ENCODE assay signal across 18 cellular contexts in the genomic region with DNA sequence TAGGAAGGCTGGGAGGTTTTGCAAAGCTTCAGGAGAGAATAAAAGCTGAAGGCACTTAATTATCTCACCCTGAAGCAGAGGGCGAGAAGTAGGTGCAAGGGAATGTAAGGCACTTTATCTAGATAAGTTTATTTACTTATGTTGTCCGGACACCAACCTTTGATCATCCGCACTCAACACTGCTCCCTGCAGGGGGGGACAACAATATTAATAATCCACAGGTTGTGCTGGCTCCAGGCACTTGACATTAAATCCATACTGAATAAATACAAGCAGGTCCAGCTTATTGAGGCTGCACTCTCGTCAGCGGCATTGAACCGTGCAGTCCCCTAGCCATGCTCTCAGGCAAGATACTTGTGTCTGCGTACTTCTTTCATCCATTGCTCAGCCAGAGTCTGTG.
"Had no signal": no experiment of that assay in that cellular context is flagged by ENCODE, and none has a peak within 500 bp of the region (broad histone marks: within the 10 kb centered on the region; RNA-seq: fewer than 3 reads in every experiment).

No MANE protein-coding gene starts in this region.

- DNase-seq: effector memory CD8-positive, alpha-beta T cell; gastrocnemius medialis; heart right ventricle; islet precursor cell; mammary epithelial cell; naive thymus-derived CD8-positive, alpha-beta T cell; posterior cingulate gyrus; stimulated activated CD4-positive, alpha-beta T cell treated with anti-CD3 and anti-CD28 coated beads, Interleukin-2, amount 100 ng/mL, for 48 hours; stimulated activated naive CD4-positive, alpha-beta T cell treated with Interleukin-2 at 50 U/mL for 16 hours had no signal

- H3K36me3 ChIP-seq: esophagus muscularis mucosa, gastrocnemius medialis, heart right ventricle, neutrophil, right atrium auricular region had no signal

- H3K36me3 Mint-ChIP-seq: naive thymus-derived CD8-positive, alpha-beta T cell; type B pancreatic cell had no signal

- H3K27me3 ChIP-seq: esophagus muscularis mucosa, gastrocnemius medialis, heart right ventricle, neutrophil, right atrium auricular region had no signal

- H3K27ac Mint-ChIP-seq: dendritic cell treated with granulocyte-macrophage colony-stimulating factor and Interleukin-4, amounts not matched to agents 40 ng/mL and 50 ng/mL, for 4 days; effector memory CD8-positive, alpha-beta T cell; naive thymus-derived CD8-positive, alpha-beta T cell; type B pancreatic cell had no signal

- H3K27me3 Mint-ChIP-seq: dendritic cell treated with granulocyte-macrophage colony-stimulating factor and Interleukin-4, amounts not matched to agents 40 ng/mL and 50 ng/mL, for 4 days; effector memory CD8-positive, alpha-beta T cell; type B pancreatic cell had no signal

- H3K27ac ChIP-seq: epithelial cell of prostate, esophagus muscularis mucosa, gastrocnemius medialis, heart right ventricle, neutrophil, right atrium auricular region had no signal

- H3K4me1 ChIP-seq: esophagus muscularis mucosa, gastrocnemius medialis, heart right ventricle, right atrium auricular region had no signal

- H3K4me2 ChIP-seq: smooth muscle cell had no signal

- H3K4me1 Mint-ChIP-seq: naive thymus-derived CD8-positive, alpha-beta T cell had no signal

- ATAC-seq: effector memory CD8-positive, alpha-beta T cell; gastrocnemius medialis; heart right ventricle; left lobe of liver; naive thymus-derived CD8-positive, alpha-beta T cell had no signal

- H3K9me3 ChIP-seq: esophagus muscularis mucosa, gastrocnemius medialis, heart right ventricle, neutrophil, right atrium auricular region had no signal

- FAIRE-seq: urothelium cell line had no signal

- H3K4me3 ChIP-seq: esophagus muscularis mucosa, gastrocnemius medialis, heart right ventricle, right atrium auricular region, smooth muscle cell had no signal

- H3K4me3 Mint-ChIP-seq: dendritic cell treated with granulocyte-macrophage colony-stimulating factor and Interleukin-4, amounts not matched to agents 40 ng/mL and 50 ng/mL, for 4 days; effector memory CD8-positive, alpha-beta T cell; naive thymus-derived CD8-positive, alpha-beta T cell; type B pancreatic cell had no signal
